In the genomic region with DNA sequence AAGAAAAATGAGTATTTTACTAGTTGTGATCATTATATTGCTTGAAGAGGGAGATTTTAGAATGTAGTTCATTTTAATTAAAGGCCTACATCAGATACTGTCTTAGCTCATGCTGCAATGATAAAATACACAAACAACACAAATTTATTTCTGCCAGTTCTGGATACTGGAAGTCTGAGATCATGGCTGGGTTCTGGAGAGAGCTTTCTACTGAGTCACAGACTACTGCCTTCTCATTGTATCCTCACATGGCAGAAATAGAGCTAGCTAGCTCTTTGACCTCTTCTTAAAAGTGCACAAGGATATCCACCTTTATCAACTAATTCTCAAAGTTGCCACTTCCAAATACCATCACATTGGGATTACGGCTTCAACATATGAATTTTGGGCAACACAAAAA, we compare ENCODE assay signal across 20 cellular contexts. TPM values are rescaled to one million over a fixed set of nuclear protein-coding genes. Genes with fewer than 3 reads are reported as not detected.
A peak's percentile ranks its signal among the peaks of the same experiment; 100 is the strongest.
DNase-seq lines count a peak whose midpoint lies in the region; ATAC-seq and TF ChIP-seq lines count a peak whose summit lies in the region.
"Had no signal": no experiment of that assay in that cellular context is flagged by ENCODE, and none has a peak within 500 bp of the region (broad histone marks: within the 10 kb centered on the region; RNA-seq: fewer than 3 reads in every experiment).

No MANE protein-coding gene starts in this region.

- no peaks in the 10 kb centered on the region for H3K4me1 Mint-ChIP-seq in GM23338

- H3K27ac ChIP-seq in GM23338 (ENCODE audit: low read depth) = no peak overlapping the region; the same call in 1 of the 2 replicates
- peak overlapping the region; percentile 37 for H3K27ac ChIP-seq in brain microvascular endothelial cell
- H3K27ac ChIP-seq: hepatocyte, left lung, Peyer's patch, right lobe of liver had no signal

- no peak overlapping the region for H3K4me2 ChIP-seq in GM23338
- H3K4me2 ChIP-seq: hepatocyte had no signal

- peak overlapping the region; percentile 11; the same call in 1 of the 2 replicates for H3K27ac Mint-ChIP-seq in GM23338
- H3K27ac Mint-ChIP-seq: activated B cell treated with CpG ODN at 0.5 μM for 24 hours, natural killer cell, type B pancreatic cell had no signal

- no peaks in the 10 kb centered on the region for H3F3A ChIP-seq in GM23338 (replicated peaks; ENCODE audit: low read depth)

- no peak overlapping the region for H3K4me3 Mint-ChIP-seq in GM23338
- H3K4me3 Mint-ChIP-seq: activated B cell treated with CpG ODN at 0.5 μM for 24 hours, natural killer cell, type B pancreatic cell had no signal

- no peak for TF ChIP-seq CTCF in GM23338 (conservative IDR thresholded peaks at IDR 0.05; ENCODE audit: low read depth in 2 of 2)
- no peak for TF ChIP-seq CTCF in brain microvascular endothelial cell (IDR thresholded peaks at IDR 0.05; ENCODE audit: low read depth, low read length, missing control alignments)
- no peak for TF ChIP-seq CTCF in foreskin fibroblast (IDR thresholded peaks at IDR 0.05; ENCODE audit: low read depth, low read length)

- H3K4me3 ChIP-seq in GM23338 = no peak overlapping the region
- no peak overlapping the region for H3K4me3 ChIP-seq in brain microvascular endothelial cell (ENCODE audit: low read depth, low read length)
- no peak overlapping the region for H3K4me3 ChIP-seq in foreskin fibroblast (ENCODE audit: low read depth in 1 of 2, low read length in 2 of 2)
- H3K4me3 ChIP-seq: hepatocyte, left lung, Peyer's patch, right lobe of liver had no signal

- DNase-seq in A172 (ENCODE audit: low spot score) = peak; percentile 16
- no peak for DNase-seq in GM23338 (ENCODE audit: low spot score)
- peak; percentile 66 for DNase-seq in brain microvascular endothelial cell
- peak; percentile 48 to 75 for DNase-seq in foreskin fibroblast
- no peak for DNase-seq in left lobe of liver (ENCODE audit: low spot score)
- no peak for DNase-seq in HEK293T (ENCODE audit: extremely low spot score)
- DNase-seq in NCI-H446 (lab: John Stamatoyannopoulos, UW) = no peak
- DNase-seq: 8988T; activated B cell treated with CpG ODN at 0.5 μM for 24 hours; Kasumi-1; left lung; natural killer cell; NCI-H187; NCI-H526; Peyer's patch; right lobe of liver; stimulated activated CD4-positive, alpha-beta T cell treated with anti-CD3 and anti-CD28 coated beads, Interleukin-4, amount 100 ng/mL, for 24 hours had no signal

- no peak for ATAC-seq in GM23338
- ATAC-seq in left lobe of liver = no peak
- ATAC-seq in HG03139 (IDR thresholded peaks at IDR 0.05; ENCODE audit: unreplicated experiment) = no peak
- ATAC-seq: left lung, natural killer cell, right lobe of liver had no signal

- H3K9me3 Mint-ChIP-seq in GM23338 = no peaks in the 10 kb centered on the region
- H3K9me3 Mint-ChIP-seq: activated B cell treated with CpG ODN at 0.5 μM for 24 hours, natural killer cell, type B pancreatic cell had no signal

- no peak overlapping the region for H2AFZ ChIP-seq in GM23338
- H2AFZ ChIP-seq: hepatocyte had no signal

- no peaks in the 10 kb centered on the region for H4K20me1 ChIP-seq in GM23338 (replicated peaks; ENCODE audit: insufficient read depth)

- H3K27me3 ChIP-seq in GM23338 (ENCODE audit: insufficient read depth) = no peaks in the 10 kb centered on the region
- no peaks in the 10 kb centered on the region for H3K27me3 ChIP-seq in brain microvascular endothelial cell (replicated peaks)
- H3K27me3 ChIP-seq: hepatocyte, left lung, Peyer's patch, right lobe of liver had no signal

- peaks cover 4% of the 10 kb centered on the region for H3K36me3 ChIP-seq in GM23338 (ENCODE audit: insufficient read depth)
- H3K36me3 ChIP-seq in brain microvascular endothelial cell (replicated peaks) = no peaks in the 10 kb centered on the region
- H3K36me3 ChIP-seq: Peyer's patch, right lobe of liver had no signal

- CTCF ChIA-PET in HEK293T (lab: Yijun Ruan, JAX) = no interaction called here

- no peaks in the 10 kb centered on the region for H3K79me2 ChIP-seq in GM23338 (replicated peaks; ENCODE audit: insufficient read depth)
- H3K79me2 ChIP-seq: hepatocyte had no signal

- POLR2A ChIA-PET in HEK293T (lab: Yijun Ruan, JAX) = no interaction called here

- no peaks in the 10 kb centered on the region for H3K9me2 ChIP-seq in GM23338 (ENCODE audit: insufficient read depth)

- no peaks in the 10 kb centered on the region for H3K27me3 Mint-ChIP-seq in GM23338 (ENCODE audit: insufficient read depth, low read depth, poor library complexity)
- H3K27me3 Mint-ChIP-seq: activated B cell treated with CpG ODN at 0.5 μM for 24 hours, type B pancreatic cell had no signal

- H3K36me3 Mint-ChIP-seq in GM23338 (ENCODE audit: low read depth) = peaks cover 11% of the 10 kb centered on the region; the same call in 2 of the 3 replicates
- H3K36me3 Mint-ChIP-seq: natural killer cell, type B pancreatic cell had no signal

- in situ Hi-C loops in brain microvascular endothelial cell (cut with HindIII; ENCODE audit: low pct_ligation_motif_present, low sequenced_read_pairs) = no loop called here

- no peaks in the 10 kb centered on the region for H3K4me1 ChIP-seq in GM23338 (ENCODE audit: insufficient read depth)
- H3K4me1 ChIP-seq: left lung, Peyer's patch, right lobe of liver had no signal

TF ChIP-seq in HEK293T, 16 proteins besides CTCF, POLR2A, EP300 and RAD21:
- TF ChIP-seq L3MBTL2 (conservative IDR thresholded peaks at IDR 0.05) (no peak), LEF1 (IDR thresholded peaks at IDR 0.05; ENCODE audit: borderline replicate concordance) (no peak)

RNA-seq across cellular contexts. Expression of a gene that starts 53.8 kb away (rescaled TPM):
- 31.8 and 43.4 TPM in 2 replicates for total RNA-seq in A172 (2014; rRNA removed; shearing (Covaris generic))
- total RNA-seq in GM23338 (2014; rRNA removed; shearing (Covaris generic)) = 84.4 and 109 TPM in 2 replicates
- polyA plus RNA-seq in GM23338 (2016; fragmentation: Nextera tagmentation; extraction: Ambion mirVana) = 158 and 216 TPM in 2 replicates
- total RNA-seq in left lobe of liver = 3.4 TPM

Comparison
In these comparisons a context has a peak if more than half of its experiments do, and no peak if none do; other contexts are left out.
1. DNase-seq: peak in A172 (single experiment), brain microvascular endothelial cell (single experiment) and foreskin fibroblast (2 of 2); none in GM23338 (single experiment), left lobe of liver (single experiment), HEK293T (single experiment) and NCI-H446 (0 of 2).